3 cellular contexts compared by ENCODE assay signal in genomic region chr11:111928286-111928685, GRCh38. TPM values are rescaled to one million over a fixed set of nuclear protein-coding genes. Genes with fewer than 3 reads are reported as not detected.
"Had no signal": no experiment of that assay in that cellular context is flagged by ENCODE, and none has a peak within 500 bp of the region (broad histone marks: within the 10 kb centered on the region; RNA-seq: fewer than 3 reads in every experiment).

No MANE protein-coding gene starts in this region.

RNA-seq across cellular contexts. Expression of gene C11orf52, which starts 9.6 kb away (rescaled TPM):
- total RNA-seq: RPMI7951, SJSA1 had no signal

RNA-seq across cellular contexts. Expression of gene HSPB2, which starts 15.8 kb away (rescaled TPM):
- total RNA-seq: RPMI7951, SJSA1 had no signal

RNA-seq across cellular contexts. Expression of gene CRYAB, which starts 16.7 kb away (rescaled TPM):
- total RNA-seq: PC-9, RPMI7951 had no signal
